ENCODE assay signal across 19 cellular contexts in the genomic region with DNA sequence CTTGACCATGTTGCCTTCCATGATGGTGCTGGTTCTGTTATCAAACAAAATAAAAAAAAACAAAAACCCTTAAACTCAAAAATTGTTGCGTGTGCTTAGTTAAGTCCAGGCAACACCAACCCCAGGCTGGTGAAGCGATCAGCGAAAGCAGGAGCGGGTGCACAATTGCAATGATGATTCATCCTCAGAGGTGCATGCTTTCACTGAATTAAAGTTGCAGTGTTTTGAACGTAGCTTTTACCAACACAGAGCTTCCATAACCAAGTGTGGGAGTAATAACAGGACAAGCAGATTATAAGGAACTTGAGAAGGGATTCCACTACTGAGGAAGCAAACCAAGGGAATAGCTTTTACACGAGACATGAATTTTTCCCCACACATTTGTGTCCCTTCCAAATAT. TPM values are rescaled to one million over a fixed set of nuclear protein-coding genes. Genes with fewer than 3 reads are reported as not detected.
DNase-seq lines count a peak whose midpoint lies in the region; ATAC-seq, FAIRE-seq and TF ChIP-seq lines count a peak whose summit lies in the region.
"Had no signal": no experiment of that assay in that cellular context is flagged by ENCODE, and none has a peak within 500 bp of the region (broad histone marks: within the 10 kb centered on the region; RNA-seq: fewer than 3 reads in every experiment).

No MANE protein-coding gene starts in this region.

- no peaks in the 10 kb centered on the region for H3K27me3 ChIP-seq in osteoblast (ENCODE audit: insufficient read depth, low read length)

- no peaks in the 10 kb centered on the region for H4K20me1 ChIP-seq in osteoblast (ENCODE audit: insufficient read depth, low read length)

- no peaks in the 10 kb centered on the region for H3K9me3 ChIP-seq in osteoblast (ENCODE audit: low read depth, low read length)

- DNase-seq in H54 (ENCODE audit: insufficient read length, low spot score) (no peak), NCI-H82 (lab: John Stamatoyannopoulos, UW) (peak; percentile 47), dedifferentiated amniotic fluid mesenchymal stem cell (ENCODE audit: extremely low spot score) (peak; percentile 38), osteoblast (ENCODE audit: insufficient read length, low spot score, missing footprints) (peak; percentile 87), NOMO-1 treated with DMSO at 0.1 percent for 48 hours (lab: John Stamatoyannopoulos, UW; ENCODE audit: unreplicated experiment) (no peak), NCI-H1105 (lab: John Stamatoyannopoulos, UW) (no peak), NOMO-1 (lab: John Stamatoyannopoulos, UW; ENCODE audit: unreplicated experiment in 2 of 2) (no peak)
- DNase-seq: ACHN, AML-193, COR-L47, GF-D8, GOT3, HFFc6, NCI-H1436 treated with DMSO at 0.1 percent for 48 hours, NCI-H2029 treated with DMSO at 0.1 percent for 48 hours, NCI-H510A treated with DMSO at 0.1 percent for 48 hours, PC-3 had no signal

- H3K4me2 ChIP-seq in osteoblast (ENCODE audit: insufficient read depth, low read length): peak overlapping the region; percentile 61
- H3K4me2 ChIP-seq: KMS-11 had no signal

- peak overlapping the region; percentile 34 for H3K4me3 ChIP-seq in osteoblast (ENCODE audit: insufficient read depth, low read length)

- peak; percentile 64 for FAIRE-seq in H54 (lab: Jason Lieb, UNC)

- ATAC-seq in GM18873 (IDR thresholded peaks at IDR 0.05; ENCODE audit: low FRiP score, unreplicated experiment): no peak
- ATAC-seq: PC-3 had no signal

- H3K27ac ChIP-seq in osteoblast (ENCODE audit: low read depth, low read length): no peak overlapping the region
- H3K27ac ChIP-seq: KMS-11 had no signal

- no peak for TF ChIP-seq CTCF in osteoblast (IDR thresholded peaks at IDR 0.05; ENCODE audit: extremely low read depth, low read depth, low read length)

- H2AFZ ChIP-seq in osteoblast (ENCODE audit: low read length): no peak overlapping the region

- H3K4me1 ChIP-seq in osteoblast (ENCODE audit: insufficient read depth, low read length): peaks cover 17% of the 10 kb centered on the region

- no peaks in the 10 kb centered on the region for H3K79me2 ChIP-seq in osteoblast (ENCODE audit: insufficient read depth, low read length)

- no peaks in the 10 kb centered on the region for H3K36me3 ChIP-seq in osteoblast (ENCODE audit: insufficient read depth, low read length)

- no peak for TF ChIP-seq POLR2A in H54 (IDR thresholded peaks at IDR 0.05; ENCODE audit: low read depth, low read length)

RNA-seq across cellular contexts. Expression of gene RAPH1, which starts 39.7 kb away (rescaled TPM):
- total RNA-seq in osteoblast: 46.9 and 57.2 TPM in 2 replicates

Comparison
In these comparisons a context has a peak if more than half of its experiments do, and no peak if none do; other contexts are left out.
1. DNase-seq: peak in NCI-H82 (single experiment), dedifferentiated amniotic fluid mesenchymal stem cell (single experiment) and osteoblast (single experiment); none in H54 (single experiment), NOMO-1 treated with DMSO at 0.1 percent for 48 hours (single experiment), NCI-H1105 (single experiment) and NOMO-1 (0 of 2).